2 cellular contexts compared by ENCODE assay signal in the genomic region with DNA sequence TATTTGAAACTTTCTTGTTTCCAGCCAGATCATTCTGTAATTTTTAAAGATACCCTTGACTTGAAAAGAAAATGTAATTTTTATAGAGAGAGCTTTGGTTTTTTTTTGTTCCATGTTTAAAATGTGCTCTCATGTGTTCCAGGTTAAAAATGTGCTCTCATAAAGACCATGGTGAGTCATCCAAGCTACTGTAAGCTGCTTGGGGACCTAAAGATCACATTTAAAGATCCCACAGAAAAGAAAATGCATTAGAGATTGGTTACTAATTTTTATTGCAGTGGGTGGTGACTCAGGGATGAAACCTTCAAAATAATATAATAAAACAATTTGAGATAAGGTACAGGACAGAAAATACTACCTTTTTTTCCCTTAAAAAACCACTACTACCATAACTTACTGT.
TF ChIP-seq lines count a peak whose summit lies in the region.

No MANE protein-coding gene starts in this region.

TF ChIP-seq in GM23338, 12 proteins besides CTCF, POLR2A, EP300 and RAD21 (continued from another document):
- TF ChIP-seq NANOG (IDR thresholded peaks at IDR 0.05; ENCODE audit: borderline replicate concordance): no peak
TF ChIP-seq in GM23338: peak in this region for 0.

TF ChIP-seq in endothelial cell of umbilical vein, 7 proteins besides CTCF, POLR2A, EP300 and RAD21 (continued from another document):
- TF ChIP-seq POLR2AphosphoS5 (IDR thresholded peaks at IDR 0.05; ENCODE audit: insufficient read depth, low read depth, low read length) (no peak), MAX (IDR thresholded peaks at IDR 0.05; ENCODE audit: insufficient read depth, insufficient read length) (no peak), FOS (IDR thresholded peaks at IDR 0.05; ENCODE audit: borderline replicate concordance, insufficient read depth, low read length) (peak; percentile 67), GATA2 (IDR thresholded peaks at IDR 0.05; ENCODE audit: insufficient read depth, insufficient read length, low read depth, low read length) (no peak)
